ENCODE assay signal across 19 cellular contexts in the genomic region with DNA sequence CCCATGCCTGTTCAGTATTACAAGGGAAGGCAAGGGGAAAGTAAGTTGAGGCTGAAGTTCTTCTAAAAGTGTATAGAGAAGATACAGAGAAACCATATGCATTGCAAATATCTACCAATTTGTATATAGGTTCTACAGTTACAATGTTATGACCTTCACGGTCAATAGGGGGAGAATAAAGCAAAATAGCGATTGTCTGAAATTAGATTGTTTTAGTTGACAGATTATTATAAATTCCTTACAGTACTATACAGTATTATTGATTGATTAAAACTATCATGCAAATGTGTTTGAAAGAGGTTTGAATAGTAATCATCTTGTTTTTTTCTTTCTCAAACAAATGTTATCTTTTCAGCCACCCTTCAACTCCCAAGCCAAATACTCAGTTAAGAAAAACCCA. TPM values are rescaled to one million over a fixed set of nuclear protein-coding genes. Genes with fewer than 3 reads are reported as not detected.
DNase-seq lines count a peak whose midpoint lies in the region; ATAC-seq and TF ChIP-seq lines count a peak whose summit lies in the region.
"Had no signal": no experiment of that assay in that cellular context is flagged by ENCODE, and none has a peak within 500 bp of the region (broad histone marks: within the 10 kb centered on the region; RNA-seq: fewer than 3 reads in every experiment).

No MANE protein-coding gene starts in this region.

- no peak for ATAC-seq in GM19324 (IDR thresholded peaks at IDR 0.05; ENCODE audit: low FRiP score, unreplicated experiment)
- ATAC-seq: A549; CD8-positive, alpha-beta T cell; GM12878 had no signal

- H3K27ac ChIP-seq in C4-2B, result no peak overlapping the region
- no peak overlapping the region for H3K27ac ChIP-seq in MM.1S (ENCODE audit: low read length)
- no peak overlapping the region for H3K27ac ChIP-seq in endodermal cell (ENCODE audit: low read depth, low read length)
- H3K27ac ChIP-seq in SJCRH30, result no peak overlapping the region
- H3K27ac ChIP-seq: 22Rv1, A549, BLaER1 had no signal

- no peaks in the 10 kb centered on the region for H3F3A ChIP-seq in MM.1S (ENCODE audit: insufficient read depth, low read length)

- no peaks in the 10 kb centered on the region for H3K36me3 Mint-ChIP-seq in endodermal cell (ENCODE audit: low read depth)
- H3K36me3 Mint-ChIP-seq in progenitor cell of endocrine pancreas (ENCODE audit: insufficient read depth), result no peaks in the 10 kb centered on the region
- H3K36me3 Mint-ChIP-seq: CD8-positive, alpha-beta T cell had no signal

- no peak overlapping the region for H3K27ac Mint-ChIP-seq in endodermal cell
- no peak overlapping the region for H3K27ac Mint-ChIP-seq in progenitor cell of endocrine pancreas
- H3K27ac Mint-ChIP-seq: CD8-positive, alpha-beta T cell had no signal

- no peaks in the 10 kb centered on the region for H3K4me1 ChIP-seq in MM.1S (ENCODE audit: low read length)
- H3K4me1 ChIP-seq in endodermal cell (ENCODE audit: control insufficient read depth, insufficient read depth, low read length), result no peaks in the 10 kb centered on the region
- H3K4me1 ChIP-seq in SJCRH30, result peaks cover 9% of the 10 kb centered on the region; the same call in 1 of the 2 replicates
- H3K4me1 ChIP-seq: A549, BLaER1, HAP-1 had no signal

- no peaks in the 10 kb centered on the region for H3K27me3 ChIP-seq in MM.1S (replicated peaks; ENCODE audit: insufficient read depth, low read length)
- no peaks in the 10 kb centered on the region for H3K27me3 ChIP-seq in endodermal cell (ENCODE audit: control insufficient read depth, insufficient read depth, low read length, poor library complexity, severe bottlenecking)
- no peaks in the 10 kb centered on the region for H3K27me3 ChIP-seq in SJCRH30
- H3K27me3 ChIP-seq: BLaER1 had no signal

- H3K4me2 ChIP-seq in MM.1S (ENCODE audit: low read depth, low read length), result no peak overlapping the region
- H3K4me2 ChIP-seq: A549, BLaER1 had no signal

- no CpG with 5 or more reads among the region's 2 CpGs for WGBS in endodermal cell (ENCODE audit: insufficient coverage in 1 of 2, insufficient read length in 1 of 2), 2 experiments

- H3K9me2 ChIP-seq in MM.1S (replicated peaks; ENCODE audit: insufficient read depth, low read length), result no peaks in the 10 kb centered on the region

- H3K9me3 Mint-ChIP-seq in endodermal cell (no peaks in the 10 kb centered on the region), progenitor cell of endocrine pancreas (ENCODE audit: low read depth) (no peaks in the 10 kb centered on the region)

- H3K27me3 Mint-ChIP-seq in endodermal cell (ENCODE audit: insufficient read depth) (no peaks in the 10 kb centered on the region), progenitor cell of endocrine pancreas (no peaks in the 10 kb centered on the region)

- peak; percentile 16; the same call in 1 of the 2 replicates for TF ChIP-seq CTCF in C4-2B (conservative IDR thresholded peaks at IDR 0.05)
- TF ChIP-seq CTCF in MM.1S (IDR thresholded peaks at IDR 0.05; ENCODE audit: low read length), result peak; percentile 10; the same call in 1 of the 2 replicates
- TF ChIP-seq CTCF in endodermal cell (conservative IDR thresholded peaks at IDR 0.05), result peak; percentile 63
- peak; percentile 8 for TF ChIP-seq CTCF in progenitor cell of endocrine pancreas (IDR thresholded peaks at IDR 0.05; ENCODE audit: unreplicated experiment)

- no peaks in the 10 kb centered on the region for H3K36me3 ChIP-seq in MM.1S (replicated peaks; ENCODE audit: insufficient read depth, low read length)
- H3K36me3 ChIP-seq in endodermal cell (ENCODE audit: control insufficient read depth, insufficient read depth, low read length), result no peaks in the 10 kb centered on the region
- no peaks in the 10 kb centered on the region for H3K36me3 ChIP-seq in SJCRH30
- H3K36me3 ChIP-seq: BLaER1, HAP-1 had no signal

- H2AFZ ChIP-seq in MM.1S (ENCODE audit: low read length), result no peak overlapping the region

- H3K4me3 Mint-ChIP-seq in endodermal cell (no peak overlapping the region), progenitor cell of endocrine pancreas (ENCODE audit: low read depth) (no peak overlapping the region)
- H3K4me3 Mint-ChIP-seq: CD8-positive, alpha-beta T cell had no signal

- H3K4me1 Mint-ChIP-seq in endodermal cell (no peaks in the 10 kb centered on the region), progenitor cell of endocrine pancreas (ENCODE audit: low read depth) (no peaks in the 10 kb centered on the region)

- H3K79me2 ChIP-seq in MM.1S (ENCODE audit: low read length), result no peaks in the 10 kb centered on the region

- H3K9ac ChIP-seq in MM.1S (ENCODE audit: low read length), result no peak overlapping the region
- H3K9ac ChIP-seq in endodermal cell (ENCODE audit: extremely low read depth, low read length, poor library complexity, severe bottlenecking), result no peak overlapping the region
- H3K9ac ChIP-seq: BLaER1 had no signal

- DNase-seq in MM.1S (no peak), endodermal cell (no peak), progenitor cell of endocrine pancreas (ENCODE audit: low spot score, unreplicated experiment) (no peak), SJCRH30 (no peak)
- no peak for DNase-seq in stimulated activated CD4-positive, alpha-beta T cell treated with anti-CD3 and anti-CD28 coated beads, Interleukin-4, amount 100 ng/mL, for 24 hours
- DNase-seq: AML-193; Calu3; CD8-positive, alpha-beta T cell; DMS79 treated with DMSO at 0.1 percent for 48 hours had no signal

- no peaks in the 10 kb centered on the region for H4K20me1 ChIP-seq in MM.1S (ENCODE audit: insufficient read depth, low read length)
- H4K20me1 ChIP-seq: BLaER1 had no signal

- H3K4me3 ChIP-seq in MM.1S (ENCODE audit: low read length), result no peak overlapping the region
- H3K4me3 ChIP-seq in endodermal cell (ENCODE audit: low read length), result no peak overlapping the region
- no peak overlapping the region for H3K4me3 ChIP-seq in SJCRH30
- H3K4me3 ChIP-seq: A549, BLaER1, GM12878, HAP-1 had no signal

- no peaks in the 10 kb centered on the region for H3K9me3 ChIP-seq in MM.1S (replicated peaks; ENCODE audit: insufficient read depth, low read length)
- no peaks in the 10 kb centered on the region for H3K9me3 ChIP-seq in endodermal cell (ENCODE audit: control insufficient read depth, low read length)
- H3K9me3 ChIP-seq in SJCRH30 (replicated peaks), result no peaks in the 10 kb centered on the region
- H3K9me3 ChIP-seq: A549, BLaER1, HAP-1 had no signal

RNA-seq across cellular contexts. Expression of a gene that starts 13.7 kb away (rescaled TPM):
- not detected for total RNA-seq in endodermal cell
- 1.8 TPM for polyA plus RNA-seq in endodermal cell (2013, experiment 1 of 2)
- polyA plus RNA-seq in endodermal cell (2013, experiment 2 of 2), result 0.87 TPM
- total RNA-seq in progenitor cell of endocrine pancreas, result 0.11 TPM in 1 of 2 replicates, not detected in the other
- total RNA-seq in SJCRH30 (2014; rRNA removed; shearing (Covaris generic)), result not detected in 2 replicates
- total RNA-seq: Calu3; CD8-positive, alpha-beta T cell; G401; H1; HT-29 had no signal
- polyA plus RNA-seq: A549, GM12878, H1 had no signal

Comparison
In these comparisons a context has a peak if more than half of its experiments do, and no peak if none do; other contexts are left out.
1. CTCF ChIP-seq: peak in every context shown above with its lines; median percentile 63 in endodermal cell; 16 in C4-2B; 10 in MM.1S; 8 in progenitor cell of endocrine pancreas.